Comparison of ENCODE assay signal across 1 cellular context in the genomic region with DNA sequence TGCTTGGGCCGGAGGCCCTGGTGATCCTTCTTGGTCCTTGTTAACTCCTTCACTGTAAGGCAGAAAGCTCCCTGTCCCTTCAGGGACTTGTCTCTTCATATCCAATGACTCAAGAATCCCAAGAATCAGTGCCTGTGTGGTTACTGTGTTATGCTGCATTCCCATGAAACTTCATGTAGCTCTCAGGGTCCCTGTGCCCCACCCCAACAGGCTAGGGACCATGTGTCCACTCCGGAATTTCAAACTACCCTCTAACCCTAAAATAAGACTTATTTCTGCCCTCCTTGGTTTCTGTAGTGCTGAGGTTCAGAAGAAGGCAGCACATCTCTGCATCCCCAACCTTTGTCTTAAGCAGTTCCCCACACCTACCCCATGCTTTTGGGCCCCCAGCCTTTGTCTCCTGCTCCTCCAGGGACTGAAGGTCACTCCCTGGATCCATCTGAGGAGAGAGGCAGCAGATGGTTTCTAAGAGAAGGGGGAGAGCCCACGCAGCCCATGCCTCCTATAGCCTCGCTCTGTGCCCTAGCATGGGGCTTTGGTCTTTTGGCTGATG.
TF ChIP-seq lines count a peak whose summit lies in the region.

No MANE protein-coding gene starts in this region.

TF ChIP-seq in H1, 55 proteins besides CTCF, POLR2A, EP300 and RAD21:
- no peak for TF ChIP-seq SUZ12 (IDR thresholded peaks at IDR 0.05; ENCODE audit: low read length)
- TF ChIP-seq RFX5 (IDR thresholded peaks at IDR 0.05; ENCODE audit: borderline replicate concordance, low read depth, low read length) = no peak
- no peak for TF ChIP-seq GTF2F1 (IDR thresholded peaks at IDR 0.05; ENCODE audit: borderline replicate concordance, low read depth, low read length)
- TF ChIP-seq CTBP2 (IDR thresholded peaks at IDR 0.05; ENCODE audit: borderline replicate concordance, insufficient read depth, insufficient read length, low read length) = no peak
- no peak for TF ChIP-seq SIX5 (IDR thresholded peaks at IDR 0.05; ENCODE audit: low read depth, low read length)
- TF ChIP-seq FOSL1 (IDR thresholded peaks at IDR 0.05; ENCODE audit: insufficient read depth, low read depth, low read length) = no peak
- no peak for TF ChIP-seq NANOG (IDR thresholded peaks at IDR 0.05; ENCODE audit: insufficient read depth, low read depth, low read length, poor library complexity, severe bottlenecking)
- TF ChIP-seq RNF2 (IDR thresholded peaks at IDR 0.05; ENCODE audit: borderline replicate concordance, low read depth, low read length, missing control alignments, poor library complexity, severe bottlenecking) = no peak
- TF ChIP-seq SRF (IDR thresholded peaks at IDR 0.05; ENCODE audit: low read depth, low read length) = no peak
- TF ChIP-seq YY1 (IDR thresholded peaks at IDR 0.05; ENCODE audit: low read depth, low read length) = no peak
- no peak for TF ChIP-seq KDM5A (IDR thresholded peaks at IDR 0.05; ENCODE audit: low read length)
- no peak for TF ChIP-seq CBX5 (IDR thresholded peaks at IDR 0.05; ENCODE audit: low read depth, low read length)
- TF ChIP-seq POU5F1 (IDR thresholded peaks at IDR 0.05; ENCODE audit: low read depth, low read length) = no peak
- no peak for TF ChIP-seq SAP30 (IDR thresholded peaks at IDR 0.05; ENCODE audit: insufficient read depth, insufficient replicate concordance, low read length)
- TF ChIP-seq CEBPB (IDR thresholded peaks at IDR 0.05; ENCODE audit: low read depth, low read length) = no peak
- TF ChIP-seq, protein P1, sequence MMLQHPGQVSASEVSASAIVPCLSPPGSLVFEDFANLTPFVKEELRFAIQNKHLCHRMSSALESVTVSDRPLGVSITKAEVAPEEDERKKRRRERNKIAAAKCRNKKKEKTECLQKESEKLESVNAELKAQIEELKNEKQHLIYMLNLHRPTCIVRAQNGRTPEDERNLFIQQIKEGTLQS (IDR thresholded peaks at IDR 0.05; ENCODE audit: insufficient read depth, low read depth, low read length) = no peak
- TF ChIP-seq GABPA (IDR thresholded peaks at IDR 0.05; ENCODE audit: borderline replicate concordance, insufficient read depth, low read length) = no peak
- TF ChIP-seq KDM4A (IDR thresholded peaks at IDR 0.05; ENCODE audit: low read depth, low read length, severe bottlenecking) = no peak
